Comparison of ENCODE assay signal across 25 cellular contexts in the genomic region with DNA sequence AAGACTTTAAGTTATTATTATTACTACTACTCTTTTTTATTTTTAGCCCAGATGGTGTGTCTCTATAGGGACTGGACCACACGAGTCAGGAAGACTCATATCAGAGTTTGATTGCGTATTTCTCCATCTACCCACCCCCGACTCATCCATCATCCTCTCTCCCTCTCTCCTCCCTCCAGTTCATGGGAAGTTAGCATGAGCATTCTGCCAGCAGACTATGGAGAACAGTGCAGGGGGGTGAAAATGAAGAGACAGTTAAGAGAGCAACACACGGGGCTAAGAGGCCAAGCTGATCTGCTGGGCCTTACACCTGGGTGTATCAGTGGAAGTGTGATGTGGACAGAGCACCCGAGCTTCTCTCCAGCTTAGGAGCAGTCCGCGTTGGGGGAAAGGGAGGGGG.
"Had no signal": no experiment of that assay in that cellular context is flagged by ENCODE, and none has a peak within 500 bp of the region (broad histone marks: within the 10 kb centered on the region; RNA-seq: fewer than 3 reads in every experiment).

No MANE protein-coding gene starts in this region.

- DNase-seq: cerebellar nuclear complex; cortex of kidney; effector memory CD8-positive, alpha-beta T cell; erythroblast; esophagus squamous epithelium; foreskin fibroblast; gastrocnemius medialis; hypothalamus; kidney; left lung; mammary epithelial cell; mesendoderm; naive thymus-derived CD8-positive, alpha-beta T cell; right cardiac atrium; spleen; stimulated activated CD4-positive, alpha-beta T cell treated with anti-CD3 and anti-CD28 coated beads, Interleukin-4, amount 100 ng/mL, for 4 hours; stimulated activated naive CD8-positive, alpha-beta T cell treated with anti-CD3 and anti-CD28 coated beads, Interleukin-15, Interleukin-2, amounts not matched to agents 100 U/mL and 50 U/mL, for 24 hours; upper lobe of left lung had no signal

- H3K4me3 ChIP-seq: esophagus squamous epithelium, gastrocnemius medialis, left lung, prostate gland, skin epidermis, spleen, thoracic aorta, tibial nerve, upper lobe of left lung had no signal

- H3K27me3 ChIP-seq: gastrocnemius medialis, left lung, neutrophil, spleen, tibial nerve, upper lobe of left lung had no signal

- H3K4me1 ChIP-seq: esophagus squamous epithelium, gastrocnemius medialis, left lung, parathyroid adenoma, prostate gland, spleen, tibial nerve, upper lobe of left lung had no signal

- H3K36me3 ChIP-seq: esophagus squamous epithelium, gastrocnemius medialis, left lung, neutrophil, prostate gland, spleen, thoracic aorta, tibial nerve, upper lobe of left lung had no signal

- H3K27ac ChIP-seq: esophagus squamous epithelium, gastrocnemius medialis, left lung, neutrophil, parathyroid adenoma, prostate gland, skin epidermis, spleen, thoracic aorta, tibial nerve, upper lobe of left lung had no signal

- ATAC-seq: effector memory CD8-positive, alpha-beta T cell; gastrocnemius medialis; left lung; naive thymus-derived CD8-positive, alpha-beta T cell; right cardiac atrium; stimulated activated memory B cell treated with anti-CD40 and anti-IgM and Interleukin-4, amounts not matched to agents 10 μg/mL and 1 μg/mL and 100 μg/mL, for 72 hours; stimulated activated naive CD8-positive, alpha-beta T cell treated with anti-CD3 and anti-CD28 coated beads, Interleukin-15, Interleukin-2, amounts not matched to agents 100 U/mL and 50 U/mL, for 24 hours had no signal

- H3K9me3 ChIP-seq: esophagus squamous epithelium, gastrocnemius medialis, left lung, neutrophil, prostate gland, thoracic aorta, tibial nerve, upper lobe of left lung had no signal
